18 cellular contexts compared by ENCODE assay signal in the genomic region with DNA sequence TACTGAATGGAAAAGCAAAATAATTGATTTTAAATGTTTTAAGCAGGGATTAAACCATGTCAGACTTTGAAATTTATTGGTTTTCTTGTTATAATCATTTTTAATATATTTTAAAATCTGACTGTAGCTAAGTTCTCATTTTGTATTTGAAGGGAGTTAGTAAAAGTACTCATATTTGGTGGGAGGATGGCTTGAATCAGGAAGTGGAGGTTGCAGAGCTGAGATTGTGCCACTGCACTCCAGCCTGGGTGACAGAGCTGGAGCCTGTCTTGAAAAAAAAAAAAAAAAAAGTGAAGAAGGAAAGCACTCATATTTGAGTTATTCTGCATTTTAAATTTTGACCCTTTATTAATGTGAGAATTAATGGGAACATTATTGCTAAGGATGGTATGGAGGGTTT.
DNase-seq lines count a peak whose midpoint lies in the region; FAIRE-seq and TF ChIP-seq lines count a peak whose summit lies in the region.
"Had no signal": no experiment of that assay in that cellular context is flagged by ENCODE, and none has a peak within 500 bp of the region (broad histone marks: within the 10 kb centered on the region; RNA-seq: fewer than 3 reads in every experiment).

No MANE protein-coding gene starts in this region.

- no peak overlapping the region for H2AFZ ChIP-seq in OCI-LY1 (ENCODE audit: low read length)

- in situ Hi-C loops in KBM-7 (cut with MboI; ENCODE audit: low pct_unique_long_range_greater_than_20kb, low sequenced_read_pairs): loop anchor here (25.0 kb wide), 1 partner anchor 472 kb away; no protein-coding TSS in a partner anchor
- in situ Hi-C loops in G401 (cut with HindIII; ENCODE audit: low sequenced_read_pairs): no loop called here

- H3K9ac ChIP-seq in OCI-LY1 (ENCODE audit: low read length): peak overlapping the region; percentile 38; the same call in 1 of the 2 replicates

- H3K9me3 ChIP-seq in DOHH2 (ENCODE audit: control insufficient read depth, insufficient read depth, low read length) (no peaks in the 10 kb centered on the region), OCI-LY1 (ENCODE audit: low read length) (no peaks in the 10 kb centered on the region)
- H3K9me3 ChIP-seq: Caco-2, SJSA1 had no signal

- peak; percentile 29 for DNase-seq in KBM-7
- no peak for DNase-seq in NCI-H2107 (lab: John Stamatoyannopoulos, UW)
- no peak for DNase-seq in G401 (ENCODE audit: low spot score)
- no peak for DNase-seq in HT-29 (ENCODE audit: low spot score)
- DNase-seq: Caco-2, DMS153, NCI-H1105, NCI-H2081, NCI-H446 treated with DMSO at 0.1 percent for 48 hours, T-cell had no signal

- H3K27me3 ChIP-seq in DOHH2 (ENCODE audit: control insufficient read depth, low read length) (no peaks in the 10 kb centered on the region), OCI-LY1 (ENCODE audit: insufficient read depth, low read length) (no peaks in the 10 kb centered on the region)
- H3K27me3 ChIP-seq: SJSA1 had no signal

- H3K79me2 ChIP-seq in DOHH2 (ENCODE audit: control insufficient read depth, low read length) (peaks cover 8% of the 10 kb centered on the region), OCI-LY1 (ENCODE audit: insufficient read depth, low read length) (no peaks in the 10 kb centered on the region)

- peaks cover 17% of the 10 kb centered on the region; the same call in 1 of the 2 replicates for H3K36me3 ChIP-seq in DOHH2 (ENCODE audit: control insufficient read depth, low read length)
- no peaks in the 10 kb centered on the region for H3K36me3 ChIP-seq in OCI-LY1 (ENCODE audit: insufficient read depth, low read length)
- H3K36me3 ChIP-seq: SJSA1 had no signal

- no peak for TF ChIP-seq CTCF in DOHH2 (IDR thresholded peaks at IDR 0.05; ENCODE audit: low read depth, low read length, poor library complexity, severe bottlenecking)
- no peak for TF ChIP-seq CTCF in OCI-LY1 (IDR thresholded peaks at IDR 0.05; ENCODE audit: low read length)

- H3K4me3 ChIP-seq in DOHH2 (ENCODE audit: low read length): peak overlapping the region; percentile 18; the same call in 1 of the 2 replicates
- H3K4me3 ChIP-seq in OCI-LY1 (ENCODE audit: low read depth, low read length, poor library complexity, severe bottlenecking): no peak overlapping the region
- H3K4me3 ChIP-seq: K562, SJSA1 had no signal

- peak overlapping the region; percentile 42 for H3K4me2 ChIP-seq in DOHH2 (ENCODE audit: low read length)
- no peak overlapping the region; the same call in 1 of the 2 replicates for H3K4me2 ChIP-seq in OCI-LY1 (ENCODE audit: low read length)

- peak; percentile 49 for FAIRE-seq in TTC549 (lab: Jason Lieb, UNC)
- FAIRE-seq: GM12892, GM18507, H1 had no signal

- peaks cover 31% of the 10 kb centered on the region for H3F3A ChIP-seq in DOHH2 (ENCODE audit: control insufficient read depth, insufficient read depth)
- no peaks in the 10 kb centered on the region for H3F3A ChIP-seq in OCI-LY1 (ENCODE audit: insufficient read depth, low read length)

- no peaks in the 10 kb centered on the region for H3K9me2 ChIP-seq in DOHH2 (replicated peaks; ENCODE audit: control insufficient read depth, low read length)
- no peaks in the 10 kb centered on the region for H3K9me2 ChIP-seq in OCI-LY1 (ENCODE audit: low read depth, low read length)

- H3K4me1 ChIP-seq in DOHH2 (ENCODE audit: control insufficient read depth, low read length) (peaks cover 88% of the 10 kb centered on the region), OCI-LY1 (ENCODE audit: insufficient read depth, low read length, severe bottlenecking) (peaks cover 86% of the 10 kb centered on the region)
- H3K4me1 ChIP-seq: SJSA1 had no signal

- H4K20me1 ChIP-seq in DOHH2 (ENCODE audit: control insufficient read depth, insufficient read depth, low read depth, low read length) (no peaks in the 10 kb centered on the region), OCI-LY1 (ENCODE audit: insufficient read depth, low read length) (no peaks in the 10 kb centered on the region)

- H3K27ac ChIP-seq in DOHH2 (ENCODE audit: low read depth, low read length) (peak overlapping the region; percentile 89), OCI-LY1 (ENCODE audit: low read depth, low read length, poor library complexity, severe bottlenecking) (peak overlapping the region; percentile 86)
- H3K27ac ChIP-seq: SJSA1 had no signal
